Comparison of ENCODE assay signal across 9 cellular contexts in genomic region chr14:52268191-52269061, GRCh38. TPM values are rescaled to one million over a fixed set of nuclear protein-coding genes. Genes with fewer than 3 reads are reported as not detected.
DNase-seq lines count a peak whose midpoint lies in the region; ATAC-seq and TF ChIP-seq lines count a peak whose summit lies in the region.
"Had no signal": no experiment of that assay in that cellular context is flagged by ENCODE, and none has a peak within 500 bp of the region (broad histone marks: within the 10 kb centered on the region; RNA-seq: fewer than 3 reads in every experiment).

No MANE protein-coding gene starts in this region.

- POLR2A ChIA-PET in OCI-LY7 (lab: Charles Lee) = no interaction called here

- H3K27ac ChIP-seq in upper lobe of right lung (peak overlapping the region; percentile 36), OCI-LY7 (ENCODE audit: low read depth, low read length, poor library complexity, severe bottlenecking) (no peak overlapping the region)
- H3K27ac ChIP-seq: VCaP had no signal

- no peak overlapping the region for H2AFZ ChIP-seq in OCI-LY7 (ENCODE audit: low read length)

- DNase-seq in Right ventricle myocardium superior (peak; percentile 45), cardiac septum (ENCODE audit: low spot score) (no peak), choroid plexus epithelial cell (ENCODE audit: low read depth) (peak; percentile 27), mucosa of descending colon (peak; percentile 30 to 61 (median 55)), upper lobe of right lung (no peak), OCI-LY7 (ENCODE audit: low spot score) (no peak), midbrain (lab: John Stamatoyannopoulos, UW) (no peak)

- H3K27me3 ChIP-seq in upper lobe of right lung = peaks cover 27% of the 10 kb centered on the region

- peak; percentile 44 for ATAC-seq in Right ventricle myocardium superior (ENCODE audit: poor library complexity)
- ATAC-seq in mucosa of descending colon = peak; percentile 64
- peak; percentile 39 for ATAC-seq in upper lobe of right lung
- no peak for ATAC-seq in HG02798 (IDR thresholded peaks at IDR 0.05; ENCODE audit: poor library complexity, unreplicated experiment)

- H3K36me3 ChIP-seq in mucosa of descending colon (ENCODE audit: low read depth) (no peaks in the 10 kb centered on the region), upper lobe of right lung (no peaks in the 10 kb centered on the region), OCI-LY7 (ENCODE audit: insufficient read depth, low read length) (no peaks in the 10 kb centered on the region)

- TF ChIP-seq CTCF in choroid plexus epithelial cell (conservative IDR thresholded peaks at IDR 0.05; ENCODE audit: low read depth, low read length) (no peak), mucosa of descending colon (IDR thresholded peaks at IDR 0.05) (no peak), upper lobe of right lung (IDR thresholded peaks at IDR 0.05) (no peak), OCI-LY7 (conservative IDR thresholded peaks at IDR 0.05; ENCODE audit: low read length) (no peak)

- no peaks in the 10 kb centered on the region for H4K20me1 ChIP-seq in OCI-LY7 (ENCODE audit: insufficient read depth, low read length)

- H3K4me1 ChIP-seq in mucosa of descending colon (ENCODE audit: low read depth) = peaks cover 17% of the 10 kb centered on the region
- peaks cover 10% of the 10 kb centered on the region for H3K4me1 ChIP-seq in upper lobe of right lung
- no peaks in the 10 kb centered on the region for H3K4me1 ChIP-seq in OCI-LY7 (ENCODE audit: insufficient read depth, low read length, poor library complexity, severe bottlenecking)

- no peaks in the 10 kb centered on the region for H3K79me2 ChIP-seq in OCI-LY7 (ENCODE audit: insufficient read depth, low read depth, low read length)

- BruUV-seq in OCI-LY7 (replicated peaks; lab: Mats Ljungman, UMichigan) = no TSS peak

- intact Hi-C loops in Right ventricle myocardium superior (cut with DNase I) (no loop called here), cardiac septum (cut with DNase I) (loop anchor here (10.0 kb wide), 1 partner anchor 244 kb away; no protein-coding TSS in a partner anchor), mucosa of descending colon (cut with DNase I, micrococcal nuclease) (no loop called here), upper lobe of right lung (cut with DNase I) (no loop called here), OCI-LY7 (cut with micrococcal nuclease; ENCODE audit: unreplicated experiment) (no loop called here)

- H3K4me2 ChIP-seq in OCI-LY7 (ENCODE audit: low read length) = no peak overlapping the region

- CTCF ChIA-PET in OCI-LY7 (lab: Charles Lee; ENCODE audit: unreplicated experiment) = no interaction called here

- peak overlapping the region; percentile 34 for H3K4me3 ChIP-seq in choroid plexus epithelial cell (ENCODE audit: low read depth, low read length)
- H3K4me3 ChIP-seq in mucosa of descending colon = peak overlapping the region; percentile 56
- H3K4me3 ChIP-seq in upper lobe of right lung = peak overlapping the region; percentile 47
- no peak overlapping the region for H3K4me3 ChIP-seq in OCI-LY7 (ENCODE audit: low read depth, low read length, poor library complexity, severe bottlenecking)

- no peaks in the 10 kb centered on the region for H3K9me2 ChIP-seq in OCI-LY7 (ENCODE audit: insufficient read depth, low read length)

- H3K9me3 ChIP-seq in mucosa of descending colon (no peaks in the 10 kb centered on the region), upper lobe of right lung (no peaks in the 10 kb centered on the region), OCI-LY7 (ENCODE audit: low read length) (no peaks in the 10 kb centered on the region)

RNA-seq across cellular contexts. Expression of gene PTGDR, which starts 0.9 kb away (rescaled TPM):
- total RNA-seq in Right ventricle myocardium superior (0.89 TPM), cardiac septum (0.51 TPM), mucosa of descending colon (10 to 100 TPM in 2 of 3 donors, 1 to 10 TPM in 1; 10.0 to 23.7 (median 20.9) TPM), upper lobe of right lung (1.6 TPM), OCI-LY7 (2022) (not detected in 2 replicates)
- not detected in 2 replicates for total RNA-seq in OCI-LY7 (2014; rRNA removed; shearing (Covaris generic))

RNA-seq across cellular contexts. Expression of gene PTGER2, which starts 45.7 kb away (rescaled TPM):
- 0.65 TPM for total RNA-seq in Right ventricle myocardium superior
- total RNA-seq in cardiac septum = 0.75 TPM
- total RNA-seq in mucosa of descending colon = 1 to 10 TPM; 3.2 to 8.1 (median 4.1) TPM
- 5.3 TPM for total RNA-seq in upper lobe of right lung
- not detected in 2 replicates for total RNA-seq in OCI-LY7 (2014; rRNA removed; shearing (Covaris generic))
- total RNA-seq in OCI-LY7 (2022) = not detected in 2 replicates

Comparison
In these comparisons a context has a peak if more than half of its experiments do, and no peak if none do; other contexts are left out.
1. DNase-seq: peak in Right ventricle myocardium superior (single experiment), choroid plexus epithelial cell (single experiment) and mucosa of descending colon (3 of 3); none in cardiac septum (single experiment), upper lobe of right lung (single experiment), OCI-LY7 (single experiment) and midbrain (single experiment).